ENCODE assay signal across 13 cellular contexts in genomic region chr5:139862313-139862712, GRCh38.
DNase-seq lines count a peak whose midpoint lies in the region; ATAC-seq, FAIRE-seq and TF ChIP-seq lines count a peak whose summit lies in the region.
"Had no signal": no experiment of that assay in that cellular context is flagged by ENCODE, and none has a peak within 500 bp of the region (broad histone marks: within the 10 kb centered on the region; RNA-seq: fewer than 3 reads in every experiment).

No MANE protein-coding gene starts in this region.

- H2BK20ac ChIP-seq in H9 (ENCODE audit: low read depth, low read length, poor library complexity, severe bottlenecking): no peak overlapping the region

- no peak overlapping the region for H3K4me2 ChIP-seq in H9 (ENCODE audit: insufficient read depth, insufficient read length, low read length)

- H2BK5ac ChIP-seq in H9 (ENCODE audit: insufficient read length, low read length): no peak overlapping the region

- H3K4me1 Mint-ChIP-seq in memory B cell (peaks cover 4% of the 10 kb centered on the region), H9 (peaks cover 5 to 15% of the 10 kb centered on the region in 2 experiments)

- H3K36me3 ChIP-seq in body of pancreas (replicated peaks in 1 of 2; ENCODE audit: insufficient read depth in 1 of 2, low read depth in 2 of 2): no peaks in the 10 kb centered on the region
- H3K36me3 ChIP-seq: esophagus squamous epithelium had no signal

- no peak overlapping the region for H2BK15ac ChIP-seq in H9 (ENCODE audit: low read depth, low read length)

- H3K4me1 ChIP-seq in H9 (ENCODE audit: insufficient read depth, low read length) (no peaks in the 10 kb centered on the region), body of pancreas (no peaks in the 10 kb centered on the region)

- H3K56ac ChIP-seq in H9 (ENCODE audit: insufficient read length, low read depth, low read length): no peak overlapping the region

- H3K9ac ChIP-seq in H9 (ENCODE audit: extremely low read depth, insufficient read length, low read length): no peak overlapping the region

- no peak overlapping the region for H3K27ac ChIP-seq in H9 (ENCODE audit: insufficient read length, low read depth, low read length)
- no peak overlapping the region for H3K27ac ChIP-seq in body of pancreas

- H3K23me2 ChIP-seq in H9 (ENCODE audit: insufficient read length, low read depth, low read length, poor library complexity, severe bottlenecking): no peaks in the 10 kb centered on the region

- H3K4ac ChIP-seq in H9 (ENCODE audit: low read depth, low read length): no peak overlapping the region

- FAIRE-seq in GM12892 (lab: Jason Lieb, UNC): peak; percentile 9

- H3K27me3 ChIP-seq in H9 (ENCODE audit: insufficient read depth, low read length): no peaks in the 10 kb centered on the region
- H3K27me3 ChIP-seq in body of pancreas: no peaks in the 10 kb centered on the region
- H3K27me3 ChIP-seq: esophagus squamous epithelium had no signal

- H3T11ph ChIP-seq in H9 (ENCODE audit: low read length): no peak overlapping the region

- no peak overlapping the region for H3K14ac ChIP-seq in H9 (ENCODE audit: insufficient read depth, low read length)

- no peak overlapping the region for H2AFZ ChIP-seq in H9 (ENCODE audit: low read length)

- ATAC-seq in HG02885 (IDR thresholded peaks at IDR 0.05; ENCODE audit: poor library complexity, unreplicated experiment): peak; percentile 57
- ATAC-seq in memory B cell (ENCODE audit: low read depth): peak; percentile 29
- ATAC-seq in GM18505 (IDR thresholded peaks at IDR 0.05; ENCODE audit: unreplicated experiment): no peak
- ATAC-seq in GM21529 (IDR thresholded peaks at IDR 0.05; ENCODE audit: unreplicated experiment): no peak
- ATAC-seq in body of pancreas: no peak
- ATAC-seq: left lobe of liver had no signal

- no peak overlapping the region for H3K18ac ChIP-seq in H9 (ENCODE audit: insufficient read length, low read depth, low read length)

- no peaks in the 10 kb centered on the region for H4K20me1 ChIP-seq in H9 (ENCODE audit: control insufficient read depth, insufficient read depth, insufficient read length)

- H3K36me3 Mint-ChIP-seq in memory B cell (no peaks in the 10 kb centered on the region), H9 (ENCODE audit: insufficient read depth in 1 of 3, low read depth in 3 of 3) (no peaks in the 10 kb centered on the region)

- H3K4me3 ChIP-seq in astrocyte of the spinal cord (ENCODE audit: low read depth, low read length) (no peak overlapping the region), body of pancreas (no peak overlapping the region)
- H3K4me3 ChIP-seq: esophagus squamous epithelium had no signal

- H2AK5ac ChIP-seq in H9 (ENCODE audit: insufficient read length, low read length): no peak overlapping the region

- H4K5ac ChIP-seq in H9 (ENCODE audit: insufficient read length, low read depth, low read length): no peak overlapping the region

- no peaks in the 10 kb centered on the region for H3K9me3 ChIP-seq in H9 (ENCODE audit: control insufficient read depth, low read depth, low read length)
- H3K9me3 ChIP-seq in body of pancreas: no peaks in the 10 kb centered on the region
- H3K9me3 ChIP-seq: esophagus squamous epithelium had no signal

- H3K27ac Mint-ChIP-seq in memory B cell (no peak overlapping the region), H9 (no peak overlapping the region)

- no peak overlapping the region for H2BK120ac ChIP-seq in H9 (ENCODE audit: low read depth, low read length, poor library complexity, severe bottlenecking)

- WGBS in H9 (ENCODE audit: extremely low coverage, insufficient read length, low lambda C conversion rate): no CpG with 5 or more reads among the region's 2 CpGs
- 80 to 94% methylated on average over 1 to 2 of the region's 2 CpGs for WGBS in body of pancreas, 2 donors

- H3K4me3 Mint-ChIP-seq in memory B cell (no peak overlapping the region), H9 (no peak overlapping the region)

- H3K27me3 Mint-ChIP-seq in memory B cell (peaks cover 7% of the 10 kb centered on the region), H9 (ENCODE audit: low read depth) (peaks cover 40% of the 10 kb centered on the region)

- in situ Hi-C loops in astrocyte of the spinal cord (cut with HindIII; ENCODE audit: low sequenced_read_pairs): no loop called here

- intact Hi-C loops in body of pancreas (cut with DNase I): no loop called here

- TF ChIP-seq POLR2A in GM12892 (IDR thresholded peaks at IDR 0.05; ENCODE audit: low read depth, low read length) (no peak), GM18505 (IDR thresholded peaks at IDR 0.05; ENCODE audit: borderline replicate concordance, extremely low read depth, insufficient read depth, insufficient read length) (no peak), body of pancreas (IDR thresholded peaks at IDR 0.05) (no peak)

- no peaks in the 10 kb centered on the region for H3K79me2 ChIP-seq in H9 (ENCODE audit: insufficient read depth, low read length)

- H4K91ac ChIP-seq in H9 (ENCODE audit: insufficient read length, low read depth, low read length): no peak overlapping the region

- no peaks in the 10 kb centered on the region for H3K79me1 ChIP-seq in H9 (ENCODE audit: insufficient read depth, low read depth, low read length, poor library complexity, severe bottlenecking)

- H3K23ac ChIP-seq in H9 (ENCODE audit: insufficient read length, low read depth, low read length): no peak overlapping the region

- DNase-seq in GM12892 (ENCODE audit: insufficient read length): no peak
- DNase-seq in astrocyte of the spinal cord (ENCODE audit: low read depth, low spot score): peak; percentile 35
- no peak for DNase-seq in memory B cell (ENCODE audit: low spot score in 2 of 2)
- no peak for DNase-seq in H9
- no peak for DNase-seq in body of pancreas
- DNase-seq: central memory CD4-positive, alpha-beta T cell; esophagus squamous epithelium; NCI-H2171 treated with DMSO at 0.1 percent for 48 hours; stimulated activated naive CD4-positive, alpha-beta T cell treated with Interleukin-2 at 50 U/mL for 16 hours had no signal

- H2BK12ac ChIP-seq in H9 (ENCODE audit: insufficient read length, low read depth, low read length): no peak overlapping the region

- no peaks in the 10 kb centered on the region for H3K9me3 Mint-ChIP-seq in memory B cell
- H3K9me3 Mint-ChIP-seq in H9: no peaks in the 10 kb centered on the region

- no peak for TF ChIP-seq CTCF in astrocyte of the spinal cord (IDR thresholded peaks at IDR 0.05; ENCODE audit: low read depth, low read length)
- TF ChIP-seq CTCF in H9 (conservative IDR thresholded peaks at IDR 0.05): no peak
- TF ChIP-seq CTCF in body of pancreas (IDR thresholded peaks at IDR 0.05): no peak

- no peak overlapping the region for H4K8ac ChIP-seq in H9 (replicated peaks; ENCODE audit: insufficient read length, low read depth, low read length)

Comparison
In these comparisons a context has a peak if more than half of its experiments do, and no peak if none do; other contexts are left out.
1. ATAC-seq: peak in HG02885 (single experiment) and memory B cell (single experiment); none in GM18505 (single experiment), GM21529 (single experiment) and body of pancreas (single experiment).